1 cellular context compared by ENCODE assay signal in genomic region chr19:4057913-4058695, GRCh38.
TF ChIP-seq lines count a peak whose summit lies in the region.

No MANE protein-coding gene starts in this region.

TF ChIP-seq in HepG2, 621 proteins besides CTCF, POLR2A, EP300 and RAD21 (continued from another document and continues in another):
- TF ChIP-seq AHR (CRISPR knock-in tag; IDR thresholded peaks at IDR 0.05) (peak; percentile 15), ZNF333 (CRISPR knock-in tag; IDR thresholded peaks at IDR 0.05; ENCODE audit: borderline replicate concordance) (no peak; the same call in 1 of the 2 replicates), RCOR2 (CRISPR knock-in tag; IDR thresholded peaks at IDR 0.05) (peak; percentile 95), RNF219 (CRISPR knock-in tag; IDR thresholded peaks at IDR 0.05) (no peak), MNT (IDR thresholded peaks at IDR 0.05) (no peak), SP2 (CRISPR knock-in tag; IDR thresholded peaks at IDR 0.05) (no peak), SRSF4 (IDR thresholded peaks at IDR 0.05; ENCODE audit: low read depth, low read length, poor library complexity, severe bottlenecking) (no peak), ZNF225 (CRISPR knock-in tag; IDR thresholded peaks at IDR 0.05) (no peak; the same call in 1 of the 2 replicates), NR2F2 (IDR thresholded peaks at IDR 0.05; ENCODE audit: borderline replicate concordance, low read depth) (no peak), ZNF556 (CRISPR knock-in tag; IDR thresholded peaks at IDR 0.05; ENCODE audit: borderline replicate concordance) (no peak; the same call in 1 of the 2 replicates), MAFG (CRISPR knock-in tag; IDR thresholded peaks at IDR 0.05) (no peak), CAMTA2 (CRISPR knock-in tag; IDR thresholded peaks at IDR 0.05; ENCODE audit: borderline replicate concordance) (0 out of 2 replicates have a peak, but pooled peaks have one; percentile 58), ZNF24 (IDR thresholded peaks at IDR 0.05) (peak; percentile 27; the same call in 1 of the 2 replicates), KAT7 (CRISPR knock-in tag; IDR thresholded peaks at IDR 0.05; ENCODE audit: borderline replicate concordance) (peak; percentile 73; the same call in 1 of the 2 replicates), ZNF678 (CRISPR knock-in tag; IDR thresholded peaks at IDR 0.05) (no peak), MXD4 (CRISPR knock-in tag; IDR thresholded peaks at IDR 0.05) (peak; percentile 48; the same call in 1 of the 2 replicates), ZBTB40 (IDR thresholded peaks at IDR 0.05) (no peak), ZBTB40 (CRISPR knock-in tag; IDR thresholded peaks at IDR 0.05) (no peak), ZNF724P (CRISPR knock-in tag; IDR thresholded peaks at IDR 0.05; ENCODE audit: borderline replicate concordance) (no peak), ZBTB43 (CRISPR knock-in tag; conservative IDR thresholded peaks at IDR 0.05) (peak; percentile 31; the same call in 1 of the 2 replicates), JARID2 (CRISPR knock-in tag; IDR thresholded peaks at IDR 0.05; ENCODE audit: insufficient replicate concordance) (no peak), ZNF280D (CRISPR knock-in tag; IDR thresholded peaks at IDR 0.05) (peak; percentile 58; the same call in 1 of the 2 replicates), ZNF414 (CRISPR knock-in tag; IDR thresholded peaks at IDR 0.05) (no peak), HNRNPK (IDR thresholded peaks at IDR 0.05; ENCODE audit: low read depth, low read length, poor library complexity, severe bottlenecking) (peak; percentile 95), ZNF234 (CRISPR knock-in tag; conservative IDR thresholded peaks at IDR 0.05) (no peak), DMTF1 (CRISPR knock-in tag; IDR thresholded peaks at IDR 0.05) (no peak), DNMT3B (CRISPR knock-in tag; conservative IDR thresholded peaks at IDR 0.05) (0 out of 2 replicates have a peak, but pooled peaks have one; percentile 20), BHLHE40 (IDR thresholded peaks at IDR 0.05; ENCODE audit: low read length) (no peak), E2F5 (CRISPR knock-in tag; conservative IDR thresholded peaks at IDR 0.05) (peak; percentile 80), PBX2 (CRISPR knock-in tag; IDR thresholded peaks at IDR 0.05) (no peak), ELF3 (CRISPR knock-in tag; IDR thresholded peaks at IDR 0.05) (0 out of 2 replicates have a peak, but pooled peaks have one; percentile 40), ZNF101 (CRISPR knock-in tag; IDR thresholded peaks at IDR 0.05; ENCODE audit: borderline replicate concordance, low read depth) (no peak)
